ENCODE assay signal across 1 cellular context in the genomic region with DNA sequence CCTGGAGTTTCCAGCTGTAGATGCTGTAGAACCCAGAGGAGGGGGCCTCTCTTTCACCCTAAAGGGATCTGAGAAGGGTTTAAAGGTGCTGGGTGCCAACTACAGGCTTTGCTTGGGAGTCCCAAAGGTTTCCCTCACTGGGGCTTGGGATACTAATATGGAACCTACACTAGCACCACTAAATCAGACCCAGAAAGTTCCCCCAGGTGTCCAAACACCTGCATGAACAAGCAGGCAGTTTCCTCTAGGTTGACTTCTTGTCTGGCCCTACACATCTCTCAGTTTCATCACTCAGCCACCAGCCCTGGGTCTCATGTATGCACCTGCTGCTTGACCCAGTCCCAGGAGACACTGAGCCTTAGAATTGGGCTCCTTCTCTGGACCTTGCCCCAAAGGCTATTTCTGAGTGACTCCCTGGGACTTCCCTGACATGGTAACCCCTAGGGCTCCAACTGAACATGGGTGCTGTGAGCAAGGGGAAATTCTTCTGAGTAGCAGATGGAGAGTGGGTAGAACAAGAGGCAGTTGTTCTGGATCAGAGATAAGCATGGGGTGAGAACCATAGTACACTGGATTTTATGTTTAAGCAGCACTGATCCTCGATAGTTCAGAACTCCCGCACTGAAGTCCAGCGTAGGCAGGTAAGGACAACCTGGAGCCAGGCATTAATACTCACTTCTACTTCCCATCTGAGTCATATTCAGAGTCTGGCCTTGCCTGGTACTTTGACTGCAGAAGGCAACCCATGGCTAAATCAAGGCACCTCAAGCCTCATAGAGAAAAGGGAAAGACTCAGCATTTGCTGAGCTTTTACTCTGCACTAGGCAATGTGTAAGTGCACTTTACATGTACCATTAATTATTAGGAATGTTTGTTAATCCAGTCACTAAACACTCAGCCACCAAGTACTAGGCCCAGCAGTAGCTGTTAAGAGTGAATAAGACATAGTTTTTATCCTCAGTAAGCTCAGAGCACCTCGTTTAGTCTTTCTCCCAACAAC.
A peak's percentile ranks its signal among the peaks of the same experiment; 100 is the strongest.
TF ChIP-seq lines count a peak whose summit lies in the region.

No MANE protein-coding gene starts in this region.

TF ChIP-seq in HepG2, 621 proteins besides CTCF, POLR2A, EP300 and RAD21 (continued from another document and continues in another):
- TF ChIP-seq ATF2 (CRISPR knock-in tag; IDR thresholded peaks at IDR 0.05) (no peak), ZNF503 (CRISPR knock-in tag; IDR thresholded peaks at IDR 0.05) (no peak), NR2F2 (IDR thresholded peaks at IDR 0.05; ENCODE audit: borderline replicate concordance, low read depth) (no peak), PATZ1 (CRISPR knock-in tag; IDR thresholded peaks at IDR 0.05) (no peak), EED (CRISPR knock-in tag; IDR thresholded peaks at IDR 0.05) (no peak), ZNF567 (CRISPR knock-in tag; IDR thresholded peaks at IDR 0.05; ENCODE audit: borderline replicate concordance) (0 out of 2 replicates have a peak, but pooled peaks have one; percentile 50), ZNF530 (CRISPR knock-in tag; IDR thresholded peaks at IDR 0.05; ENCODE audit: low read depth) (no peak), ZSCAN22 (CRISPR knock-in tag; IDR thresholded peaks at IDR 0.05) (no peak), ZFP82 (CRISPR knock-in tag; IDR thresholded peaks at IDR 0.05; ENCODE audit: borderline replicate concordance) (no peak), ZNF225 (CRISPR knock-in tag; IDR thresholded peaks at IDR 0.05) (no peak), ARNT2 (CRISPR knock-in tag; IDR thresholded peaks at IDR 0.05; ENCODE audit: low read depth) (no peak), ZNF451 (CRISPR knock-in tag; IDR thresholded peaks at IDR 0.05) (no peak), ZNF766 (CRISPR knock-in tag; IDR thresholded peaks at IDR 0.05; ENCODE audit: borderline replicate concordance) (no peak), ZSCAN20 (CRISPR knock-in tag; IDR thresholded peaks at IDR 0.05; ENCODE audit: borderline replicate concordance) (0 out of 2 replicates have a peak, but pooled peaks have one; percentile 10), TFDP1 (CRISPR knock-in tag; IDR thresholded peaks at IDR 0.05; ENCODE audit: borderline replicate concordance) (no peak), ZNF891 (CRISPR knock-in tag; IDR thresholded peaks at IDR 0.05) (peak; percentile 49; the same call in 1 of the 2 replicates), YY1 (IDR thresholded peaks at IDR 0.05; ENCODE audit: insufficient read depth, insufficient replicate concordance, low read depth, low read length) (no peak), ZNF878 (CRISPR knock-in tag; IDR thresholded peaks at IDR 0.05) (no peak), IKZF5 (CRISPR knock-in tag; IDR thresholded peaks at IDR 0.05) (no peak), RBM22 (optimal IDR thresholded peaks at IDR 0.05; ENCODE audit: low read length) (peak; percentile 80), FOXC1 (CRISPR knock-in tag; IDR thresholded peaks at IDR 0.05; ENCODE audit: borderline replicate concordance) (peak; percentile 85), ZFX (CRISPR knock-in tag; IDR thresholded peaks at IDR 0.05; ENCODE audit: low read depth) (no peak), SRF (IDR thresholded peaks at IDR 0.05; ENCODE audit: low read depth, low read length) (no peak), SIN3A (IDR thresholded peaks at IDR 0.05; ENCODE audit: borderline replicate concordance, low read depth, low read length) (no peak), AFF4 (CRISPR knock-in tag; IDR thresholded peaks at IDR 0.05) (no peak), NFYB (CRISPR knock-in tag; IDR thresholded peaks at IDR 0.05) (no peak), HINFP (CRISPR knock-in tag; IDR thresholded peaks at IDR 0.05; ENCODE audit: low read depth) (peak; percentile 31; the same call in 1 of the 2 replicates)
- TF ChIP-seq, protein P1, sequence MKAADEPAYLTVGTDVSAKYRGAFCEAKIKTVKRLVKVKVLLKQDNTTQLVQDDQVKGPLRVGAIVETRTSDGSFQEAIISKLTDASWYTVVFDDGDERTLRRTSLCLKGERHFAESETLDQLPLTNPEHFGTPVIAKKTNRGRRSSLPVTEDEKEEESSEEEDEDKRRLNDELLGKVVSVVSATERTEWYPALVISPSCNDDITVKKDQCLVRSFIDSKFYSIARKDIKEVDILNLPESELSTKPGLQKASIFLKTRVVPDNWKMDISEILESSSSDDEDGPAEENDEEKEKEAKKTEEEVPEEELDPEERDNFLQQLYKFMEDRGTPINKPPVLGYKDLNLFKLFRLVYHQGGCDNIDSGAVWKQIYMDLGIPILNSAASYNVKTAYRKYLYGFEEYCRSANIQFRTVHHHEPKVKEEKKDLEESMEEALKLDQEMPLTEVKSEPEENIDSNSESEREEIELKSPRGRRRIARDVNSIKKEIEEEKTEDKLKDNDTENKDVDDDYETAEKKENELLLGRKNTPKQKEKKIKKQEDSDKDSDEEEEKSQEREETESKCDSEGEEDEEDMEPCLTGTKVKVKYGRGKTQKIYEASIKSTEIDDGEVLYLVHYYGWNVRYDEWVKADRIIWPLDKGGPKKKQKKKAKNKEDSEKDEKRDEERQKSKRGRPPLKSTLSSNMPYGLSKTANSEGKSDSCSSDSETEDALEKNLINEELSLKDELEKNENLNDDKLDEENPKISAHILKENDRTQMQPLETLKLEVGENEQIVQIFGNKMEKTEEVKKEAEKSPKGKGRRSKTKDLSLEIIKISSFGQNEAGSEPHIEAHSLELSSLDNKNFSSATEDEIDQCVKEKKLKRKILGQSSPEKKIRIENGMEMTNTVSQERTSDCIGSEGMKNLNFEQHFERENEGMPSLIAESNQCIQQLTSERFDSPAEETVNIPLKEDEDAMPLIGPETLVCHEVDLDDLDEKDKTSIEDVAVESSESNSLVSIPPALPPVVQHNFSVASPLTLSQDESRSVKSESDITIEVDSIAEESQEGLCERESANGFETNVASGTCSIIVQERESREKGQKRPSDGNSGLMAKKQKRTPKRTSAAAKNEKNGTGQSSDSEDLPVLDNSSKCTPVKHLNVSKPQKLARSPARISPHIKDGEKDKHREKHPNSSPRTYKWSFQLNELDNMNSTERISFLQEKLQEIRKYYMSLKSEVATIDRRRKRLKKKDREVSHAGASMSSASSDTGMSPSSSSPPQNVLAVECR (CRISPR knock-in tag; IDR thresholded peaks at IDR 0.05; ENCODE audit: borderline replicate concordance): no peak; the same call in 1 of the 2 replicates
